ENCODE assay signal across 8 cellular contexts in the genomic region with DNA sequence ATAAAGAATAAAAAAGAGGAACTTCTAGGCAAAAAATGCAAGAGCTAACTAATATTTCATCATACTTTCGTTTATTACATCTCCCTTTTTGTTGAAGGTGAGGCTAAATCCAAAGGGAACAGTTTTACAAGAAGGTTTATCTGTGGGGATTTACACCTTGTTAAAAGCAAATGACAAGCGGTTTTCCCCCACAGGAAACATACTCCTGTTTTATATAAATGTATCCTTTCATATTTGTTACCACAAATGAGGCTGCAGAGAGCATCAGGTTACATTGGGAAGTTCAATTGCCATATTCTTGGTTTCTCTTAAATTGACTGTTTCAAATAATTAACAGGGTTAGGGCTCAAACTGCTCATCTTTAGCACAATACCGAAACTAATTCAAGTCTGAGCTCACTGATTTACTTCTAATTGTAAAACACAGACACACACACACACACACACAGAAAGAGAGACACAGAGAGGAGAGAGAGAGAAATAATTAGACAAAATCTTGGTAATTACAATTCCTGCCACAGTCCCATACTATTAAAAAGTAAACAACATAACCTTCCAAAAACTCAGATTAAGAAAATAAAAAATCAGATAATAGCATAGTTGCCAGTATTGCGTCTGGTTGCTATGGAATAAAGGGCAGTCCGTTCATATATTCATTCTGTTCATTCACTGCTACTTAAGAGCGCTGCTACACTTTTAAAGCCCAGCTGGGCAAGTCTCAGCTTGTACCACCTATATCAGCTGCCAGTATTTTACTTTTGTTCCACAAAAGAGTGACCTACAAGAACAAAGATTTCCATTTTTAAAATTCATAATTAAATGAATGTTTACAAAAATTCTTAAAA. TPM values are rescaled to one million over a fixed set of nuclear protein-coding genes. Genes with fewer than 3 reads are reported as not detected.
DNase-seq lines count a peak whose midpoint lies in the region; ATAC-seq, FAIRE-seq and TF ChIP-seq lines count a peak whose summit lies in the region.

No MANE protein-coding gene starts in this region.

- no peak for TF ChIP-seq EP300 in A549 (IDR thresholded peaks at IDR 0.05)

- DNase-seq in A549 (ENCODE audit: low read depth in 1 of 2, low spot score in 1 of 2) (peak in 1 of 2 experiments; percentile 59), Panc1 (ENCODE audit: low read depth, low spot score) (no peak), foreskin keratinocyte (peak in 1 of 2 donors; percentile 71), SW 1271 (lab: John Stamatoyannopoulos, UW) (no peak), middle frontal gyrus (ENCODE audit: extremely low spot score, low spot score) (no peak), Right ventricle myocardium inferior (ENCODE audit: missing footprints) (no peak)

- peaks cover 49% of the 10 kb centered on the region for H3K4me1 ChIP-seq in A549
- peaks cover 42% of the 10 kb centered on the region for H3K4me1 ChIP-seq in HUES64 (ENCODE audit: insufficient read depth, low read length)
- H3K4me1 ChIP-seq in Panc1 (ENCODE audit: control insufficient read depth, insufficient read depth, low read length), result peaks cover 4% of the 10 kb centered on the region; the same call in 1 of the 2 replicates
- peaks cover 15% of the 10 kb centered on the region for H3K4me1 ChIP-seq in foreskin keratinocyte

- TF ChIP-seq CTCF in A549 (IDR thresholded peaks at IDR 0.05) (no peak), Panc1 (IDR thresholded peaks at IDR 0.05) (no peak), foreskin keratinocyte (conservative IDR thresholded peaks at IDR 0.05) (no peak)

- H3K36me3 ChIP-seq in HUES64 (ENCODE audit: insufficient read depth, low read length) (no peaks in the 10 kb centered on the region), Panc1 (ENCODE audit: control insufficient read depth, insufficient read depth, low read length) (no peaks in the 10 kb centered on the region)

- peak overlapping the region; percentile 86 to 91 for H3K27ac ChIP-seq in A549
- H3K27ac ChIP-seq in HUES64 (ENCODE audit: low read depth, low read length), result peak overlapping the region; percentile 23; the same call in 1 of the 2 replicates
- peak overlapping the region; percentile 65; the same call in 1 of the 2 replicates for H3K27ac ChIP-seq in Panc1 (ENCODE audit: low read length)
- no peak overlapping the region for H3K27ac ChIP-seq in foreskin keratinocyte

- no peak for TF ChIP-seq POLR2A in A549 (IDR thresholded peaks at IDR 0.05; ENCODE audit: low read length)

- H3K4me3 ChIP-seq in A549, result peak overlapping the region; percentile 31
- no peak overlapping the region for H3K4me3 ChIP-seq in HUES64 (ENCODE audit: low read length)
- peak overlapping the region in 1 of 2 experiments; percentile 20; a peak in 1 of 4 replicates for H3K4me3 ChIP-seq in Panc1 (ENCODE audit: low read depth in 2 of 2, low read length in 2 of 2)

- ATAC-seq in A549, result peak; percentile 65 to 67; a peak in 3 of 6 replicates
- peak; percentile 54 for ATAC-seq in GM18502 (IDR thresholded peaks at IDR 0.05; ENCODE audit: poor library complexity, unreplicated experiment)
- no peak for ATAC-seq in Panc1
- ATAC-seq in foreskin keratinocyte, result peak; percentile 89
- no peak for ATAC-seq in Right ventricle myocardium inferior

- CTCF ChIA-PET in A549 (lab: Yijun Ruan, JAX), result interaction anchor here (0.6 to 1.4 kb wide), 3 partner anchors 19 to 858 kb away, joined by 3 to 4 read pairs (median 3); no protein-coding TSS in a partner anchor
- CTCF ChIA-PET in Panc1 (lab: Charles Lee), result no interaction called here

- H3K27me3 ChIP-seq in HUES64 (ENCODE audit: insufficient read depth, low read length) (no peaks in the 10 kb centered on the region), Panc1 (ENCODE audit: control insufficient read depth, insufficient read depth, low read length) (no peaks in the 10 kb centered on the region), foreskin keratinocyte (no peaks in the 10 kb centered on the region)

- H3K9ac ChIP-seq in HUES64 (ENCODE audit: low read depth, low read length), result no peak overlapping the region; the same call in 1 of the 2 replicates

- no TSS peak for BruUV-seq in Panc1 (replicated peaks; lab: Mats Ljungman, UMichigan)

- peak overlapping the region; percentile 96 for H3K4me2 ChIP-seq in A549

- peak; percentile 79 for FAIRE-seq in A549 (lab: Jason Lieb, UNC)

- WGBS in A549 (ENCODE audit: missing lambda C conversion rate), result 3% methylated on average over 6 of the region's 6 CpGs
- WGBS in HUES64, result 89% methylated on average over 5 of the region's 6 CpGs

- in situ Hi-C loops in Panc1 (cut with HindIII; ENCODE audit: low pct_unique_long_range_greater_than_20kb, low sequenced_read_pairs), result no loop called here

- intact Hi-C loops in Panc1 (cut with micrococcal nuclease; ENCODE audit: unreplicated experiment), result no loop called here
- intact Hi-C loops in Right ventricle myocardium inferior (cut with DNase I), result loop anchor here (10.0 kb wide), 1 partner anchor 54 kb away; no protein-coding TSS in a partner anchor

- no peaks in the 10 kb centered on the region for H3K9me3 ChIP-seq in A549
- no peaks in the 10 kb centered on the region for H3K9me3 ChIP-seq in HUES64 (ENCODE audit: insufficient read depth, low read depth, low read length)
- no peaks in the 10 kb centered on the region for H3K9me3 ChIP-seq in Panc1 (ENCODE audit: control insufficient read depth, insufficient read depth, low read depth, low read length)

- no peak for TF ChIP-seq RAD21 in A549 (conservative IDR thresholded peaks at IDR 0.05 in 1 of 2, IDR thresholded peaks at IDR 0.05 in 1 of 2)

- POLR2A ChIA-PET in A549 (lab: Yijun Ruan, JAX), result interaction anchor here (3.4 kb wide), 1 partner anchor 18 kb away, joined by 32 read pairs; a partner anchor contains a TSS
- POLR2A ChIA-PET in Panc1 (lab: Charles Lee), result interaction anchor here (0.7 kb wide), 1 partner anchor 881 kb away, joined by 3 read pairs; no protein-coding TSS in a partner anchor

TF ChIP-seq in A549, 52 proteins besides CTCF, POLR2A, EP300 and RAD21:
- TF ChIP-seq JUN (IDR thresholded peaks at IDR 0.05), result peak in 1 of 2 experiments; percentile 21; a peak in 1 of 5 replicates
- peak in 1 of 2 experiments; percentile 34; a peak in 1 of 4 replicates for TF ChIP-seq CEBPB (IDR thresholded peaks at IDR 0.05)
- no peak for TF ChIP-seq CBX8 (IDR thresholded peaks at IDR 0.05)

RNA-seq across cellular contexts. Expression of a gene that starts 17.0 kb away (rescaled TPM):
- polyA plus RNA-seq in A549 (2011; rRNA removed) (7.9 and 9.0 TPM in 2 replicates), A549 (2017; fragmentation: RNase III; extraction: RNeasy Plus Mini Kit Qiagen cat#74134 plus additional on column Dnase treatment) (1.3 to 1.5 TPM (median 1.4 TPM) in 3 replicates), foreskin keratinocyte (0.38 TPM in 2 replicates)
- 1.5 and 1.7 TPM in 2 replicates for polyA plus RNA-seq in A549 (2012; cell fraction: cytosol; rRNA removed)
- polyA plus RNA-seq in A549 (2012; cell fraction: nucleus; rRNA removed), result 3.5 and 3.8 TPM in 2 replicates
- polyA minus RNA-seq in A549 (2011; rRNA and poly(A)+ RNA removed), result 83.5 and 119 TPM in 2 replicates
- polyA plus RNA-seq in HUES64 (2013, experiment 1 of 2), result 7.3 TPM
- 7.7 TPM for polyA plus RNA-seq in HUES64 (2013, experiment 2 of 2)
- total RNA-seq in Panc1 (2021; ENCODE audit: unreplicated experiment) (5.7 TPM), foreskin keratinocyte (2.2 and 2.5 TPM in 2 replicates), Right ventricle myocardium inferior (3.7 TPM)
- polyA plus RNA-seq in Panc1 (2012; ENCODE audit: insufficient read length), result 2.2 TPM

Comparison
In these comparisons a context has a peak if more than half of its experiments do, and no peak if none do; other contexts are left out.
1. ATAC-seq: peak in A549 (2 of 2), GM18502 (single experiment) and foreskin keratinocyte (single experiment); none in Panc1 (single experiment) and Right ventricle myocardium inferior (single experiment).